In genomic region chr2:128531856-128532255, GRCh38 we compare ENCODE assay signal across 12 cellular contexts.
DNase-seq lines count a peak whose midpoint lies in the region; ATAC-seq, FAIRE-seq and TF ChIP-seq lines count a peak whose summit lies in the region.
"Had no signal": no experiment of that assay in that cellular context is flagged by ENCODE, and none has a peak within 500 bp of the region (broad histone marks: within the 10 kb centered on the region; RNA-seq: fewer than 3 reads in every experiment).

No MANE protein-coding gene starts in this region.

- no peaks in the 10 kb centered on the region for H3K36me3 ChIP-seq in adrenal gland (replicated peaks in 1 of 2)
- no peaks in the 10 kb centered on the region for H3K36me3 ChIP-seq in liver (ENCODE audit: control insufficient read depth in 4 of 4, insufficient read depth in 3 of 4, low read depth in 1 of 4, low read length in 3 of 4)
- H3K36me3 ChIP-seq: uterus had no signal

- DNase-seq in D721Med (ENCODE audit: insufficient read length, low spot score) (no peak), adrenal gland (no peak), cerebellar nuclear complex (lab: John Stamatoyannopoulos, UW) (no peak), NOMO-1 treated with dmso at 0.1 percent for 144 hours (lab: John Stamatoyannopoulos, UW; ENCODE audit: unreplicated experiment) (no peak)
- peak; percentile 35 for DNase-seq in Jurkat, Clone E6-1 (ENCODE audit: low read depth, low spot score)
- DNase-seq: activated CD8-positive, alpha-beta memory T cell treated with anti-CD3 and anti-CD28 coated beads, Interleukin-2, amount 10 ng/mL, durations not matched to agents 7 days and 5 days; activated naive CD8-positive, alpha-beta T cell treated with anti-CD3 and anti-CD28 coated beads, Interleukin-2, amount 50 U/mL, for 24 hours; CD8-positive, alpha-beta memory T cell; uterus had no signal

- no peak for FAIRE-seq in D721Med (lab: Jason Lieb, UNC)

- intact Hi-C loops in adrenal gland (cut with DNase I) = loop anchor here in 1 of 2 donors (5.0 kb wide), 1 partner anchor 210 kb away; no protein-coding TSS in a partner anchor

- H3K27ac ChIP-seq in adrenal gland (no peak overlapping the region), liver (ENCODE audit: low read depth in 1 of 2, low read length in 2 of 2) (no peak overlapping the region)
- H3K27ac ChIP-seq: uterus had no signal

- TF ChIP-seq POLR2A in adrenal gland (IDR thresholded peaks at IDR 0.05) = no peak

- no peak overlapping the region for H3K4me3 ChIP-seq in Jurkat, Clone E6-1 (ENCODE audit: low read length)
- H3K4me3 ChIP-seq in adrenal gland (no peak overlapping the region), liver (ENCODE audit: low read depth in 1 of 3, low read length in 3 of 3) (no peak overlapping the region)
- H3K4me3 ChIP-seq: uterus had no signal

- peak; percentile 60 to 74 for TF ChIP-seq RAD21 in liver (IDR thresholded peaks at IDR 0.05)

- no peak for ATAC-seq in GM19395 (IDR thresholded peaks at IDR 0.05; ENCODE audit: unreplicated experiment)
- no peak for ATAC-seq in GM21576 (IDR thresholded peaks at IDR 0.05; ENCODE audit: unreplicated experiment)
- ATAC-seq: activated CD8-positive, alpha-beta memory T cell treated with anti-CD3 and anti-CD28 coated beads, Interleukin-2, amount 10 ng/mL, durations not matched to agents 7 days and 5 days; activated naive CD8-positive, alpha-beta T cell treated with anti-CD3 and anti-CD28 coated beads, Interleukin-2, amount 50 U/mL, for 24 hours had no signal

- no peak overlapping the region for H3K9ac ChIP-seq in liver (ENCODE audit: low read depth in 1 of 2, low read length in 2 of 2)

- TF ChIP-seq CTCF in D721Med (IDR thresholded peaks at IDR 0.05; ENCODE audit: insufficient read depth, missing control alignments) (peak; percentile 11), adrenal gland (IDR thresholded peaks at IDR 0.05) (peak in 4 of 6 experiments; percentile 24 to 49 (median 36)), liver (IDR thresholded peaks at IDR 0.05; ENCODE audit: low read depth, low read length, missing input control) (no peak)

- H3K4me1 ChIP-seq in adrenal gland (replicated peaks in 1 of 2) (no peaks in the 10 kb centered on the region), liver (ENCODE audit: control insufficient read depth in 4 of 4, insufficient read depth in 4 of 4, low read length in 3 of 4) (peaks cover 2 to 16% (median 6%) of the 10 kb centered on the region in 4 donors)
- H3K4me1 ChIP-seq: uterus had no signal

- H3K27me3 ChIP-seq in adrenal gland (no peaks in the 10 kb centered on the region), liver (ENCODE audit: control insufficient read depth in 4 of 4, insufficient read depth in 4 of 4, low read length in 3 of 4) (no peaks in the 10 kb centered on the region)
- H3K27me3 ChIP-seq: uterus had no signal

- H3K9me3 ChIP-seq in adrenal gland (replicated peaks in 1 of 3) (no peaks in the 10 kb centered on the region), liver (ENCODE audit: control insufficient read depth in 4 of 4, low read length in 3 of 4) (no peaks in the 10 kb centered on the region)
- H3K9me3 ChIP-seq: uterus had no signal

TF ChIP-seq in liver, 16 proteins besides CTCF, POLR2A, EP300 and RAD21:
- TF ChIP-seq SP1 (IDR thresholded peaks at IDR 0.05) = no peak
- TF ChIP-seq ZBTB33 (IDR thresholded peaks at IDR 0.05) = no peak
- no peak for TF ChIP-seq REST (IDR thresholded peaks at IDR 0.05)
- no peak for TF ChIP-seq GABPA (IDR thresholded peaks at IDR 0.05 in 1 of 2, conservative IDR thresholded peaks at IDR 0.05 in 1 of 2)
- no peak for TF ChIP-seq ATF3 (IDR thresholded peaks at IDR 0.05)
- no peak for TF ChIP-seq FOXA1 (IDR thresholded peaks at IDR 0.05)
- no peak for TF ChIP-seq TAF1 (conservative IDR thresholded peaks at IDR 0.05)
- TF ChIP-seq HNF4G (IDR thresholded peaks at IDR 0.05) = no peak
- no peak for TF ChIP-seq NR2F2 (IDR thresholded peaks at IDR 0.05)
- TF ChIP-seq HNF4A (conservative IDR thresholded peaks at IDR 0.05) = no peak
- TF ChIP-seq EGR1 (IDR thresholded peaks at IDR 0.05; ENCODE audit: low read depth in 2 of 2) = no peak
- no peak for TF ChIP-seq RXRA (IDR thresholded peaks at IDR 0.05)
- TF ChIP-seq FOXA2 (IDR thresholded peaks at IDR 0.05) = no peak
- no peak for TF ChIP-seq JUND (IDR thresholded peaks at IDR 0.05)
- no peak for TF ChIP-seq YY1 (IDR thresholded peaks at IDR 0.05)
- no peak for TF ChIP-seq MAX (IDR thresholded peaks at IDR 0.05)
